In the genomic region with DNA sequence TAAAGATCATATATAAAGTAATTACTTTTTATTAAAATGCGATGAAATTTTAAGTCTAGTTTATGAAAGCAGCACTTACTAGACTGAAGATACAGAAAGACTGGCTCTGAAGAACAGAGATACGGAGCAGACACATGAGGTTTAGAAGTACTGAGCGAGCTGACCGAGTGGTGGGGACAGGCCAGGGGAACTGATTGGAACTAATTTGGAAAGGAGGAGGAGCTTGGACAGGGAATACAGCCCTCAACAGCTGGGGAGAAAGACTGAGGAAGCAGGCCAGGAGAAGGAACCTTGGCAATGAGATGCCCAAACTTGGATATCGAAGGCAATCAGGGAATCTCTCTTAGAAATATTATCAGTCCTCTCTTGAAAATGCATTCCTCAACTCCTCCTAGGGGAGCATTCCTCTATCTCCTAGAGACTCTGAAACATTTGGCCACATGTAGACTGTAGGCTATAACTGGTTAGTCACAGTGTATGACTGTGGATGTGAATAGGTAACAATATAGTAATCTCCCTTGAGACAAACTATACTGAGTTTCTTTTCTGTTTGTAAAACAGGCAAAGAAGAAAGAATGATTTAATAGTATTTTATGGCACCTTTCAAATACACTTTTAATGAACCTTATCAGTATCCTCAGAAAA, we compare ENCODE assay signal across 1 cellular context.
TF ChIP-seq lines count a peak whose summit lies in the region.

No MANE protein-coding gene starts in this region.

TF ChIP-seq in IMR-90, 13 proteins besides CTCF, POLR2A, EP300 and RAD21:
- no peak for TF ChIP-seq CHD1 (IDR thresholded peaks at IDR 0.05; ENCODE audit: low read depth, low read length)
- no peak for TF ChIP-seq RFX5 (IDR thresholded peaks at IDR 0.05; ENCODE audit: low read depth, low read length)
- TF ChIP-seq, protein P1, sequence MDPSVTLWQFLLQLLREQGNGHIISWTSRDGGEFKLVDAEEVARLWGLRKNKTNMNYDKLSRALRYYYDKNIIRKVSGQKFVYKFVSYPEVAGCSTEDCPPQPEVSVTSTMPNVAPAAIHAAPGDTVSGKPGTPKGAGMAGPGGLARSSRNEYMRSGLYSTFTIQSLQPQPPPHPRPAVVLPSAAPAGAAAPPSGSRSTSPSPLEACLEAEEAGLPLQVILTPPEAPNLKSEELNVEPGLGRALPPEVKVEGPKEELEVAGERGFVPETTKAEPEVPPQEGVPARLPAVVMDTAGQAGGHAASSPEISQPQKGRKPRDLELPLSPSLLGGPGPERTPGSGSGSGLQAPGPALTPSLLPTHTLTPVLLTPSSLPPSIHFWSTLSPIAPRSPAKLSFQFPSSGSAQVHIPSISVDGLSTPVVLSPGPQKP (IDR thresholded peaks at IDR 0.05; ENCODE audit: borderline replicate concordance, low read depth, low read length), result no peak
- TF ChIP-seq CEBPB (IDR thresholded peaks at IDR 0.05; ENCODE audit: low read depth, low read length), result no peak
- TF ChIP-seq FOS (IDR thresholded peaks at IDR 0.05; ENCODE audit: low read depth, low read length), result no peak
- TF ChIP-seq RCOR1 (IDR thresholded peaks at IDR 0.05; ENCODE audit: insufficient replicate concordance, low read length), result no peak
- TF ChIP-seq NFE2L2 (IDR thresholded peaks at IDR 0.05; ENCODE audit: low read depth, low read length), result no peak
- no peak for TF ChIP-seq BHLHE40 (IDR thresholded peaks at IDR 0.05; ENCODE audit: low read depth, low read length)
- TF ChIP-seq MAFK (IDR thresholded peaks at IDR 0.05; ENCODE audit: low read depth, low read length), result no peak
- TF ChIP-seq MAZ (IDR thresholded peaks at IDR 0.05; ENCODE audit: borderline replicate concordance, low read depth, low read length), result no peak
- no peak for TF ChIP-seq USF2 (IDR thresholded peaks at IDR 0.05; ENCODE audit: low read depth, low read length)
- no peak for TF ChIP-seq MXI1 (IDR thresholded peaks at IDR 0.05; ENCODE audit: borderline replicate concordance, low read depth, low read length)
- no peak for TF ChIP-seq SMC3 (IDR thresholded peaks at IDR 0.05; ENCODE audit: low read depth, low read length)
